12 cellular contexts compared by ENCODE assay signal in genomic region chr4:139144911-139145551, GRCh38. TPM values are rescaled to one million over a fixed set of nuclear protein-coding genes. Genes with fewer than 3 reads are reported as not detected.
A peak's percentile ranks its signal among the peaks of the same experiment; 100 is the strongest.
DNase-seq lines count a peak whose midpoint lies in the region; ATAC-seq and TF ChIP-seq lines count a peak whose summit lies in the region.
"Had no signal": no experiment of that assay in that cellular context is flagged by ENCODE, and none has a peak within 500 bp of the region (broad histone marks: within the 10 kb centered on the region; RNA-seq: fewer than 3 reads in every experiment).

No MANE protein-coding gene starts in this region.

- no peaks in the 10 kb centered on the region for H3K9me3 Mint-ChIP-seq in natural killer cell
- H3K9me3 Mint-ChIP-seq in natural killer cell treated with Interleukin-12 subunit alpha and Interleukin-12 subunit beta and Interleukin-15 and Interleukin-18, amount 100 ng/mL, for 72 hours: no peaks in the 10 kb centered on the region

- H3K27me3 Mint-ChIP-seq in natural killer cell (ENCODE audit: low read depth in 2 of 2): no peaks in the 10 kb centered on the region
- H3K27me3 Mint-ChIP-seq in natural killer cell treated with Interleukin-12 subunit alpha and Interleukin-12 subunit beta and Interleukin-15 and Interleukin-18, amount 100 ng/mL, for 72 hours: no peaks in the 10 kb centered on the region

- no peak overlapping the region for H3K27ac Mint-ChIP-seq in natural killer cell
- no peak overlapping the region for H3K27ac Mint-ChIP-seq in natural killer cell treated with Interleukin-12 subunit alpha and Interleukin-12 subunit beta and Interleukin-15 and Interleukin-18, amount 100 ng/mL, for 72 hours
- H3K27ac Mint-ChIP-seq: activated naive CD8-positive, alpha-beta T cell treated with anti-CD3 and anti-CD28 coated beads, Interleukin-2, amount 10 ng/mL, durations not matched to agents 7 days and 5 days had no signal

- no peak overlapping the region for H3K4me3 Mint-ChIP-seq in natural killer cell
- no peak overlapping the region for H3K4me3 Mint-ChIP-seq in natural killer cell treated with Interleukin-12 subunit alpha and Interleukin-12 subunit beta and Interleukin-15 and Interleukin-18, amount 100 ng/mL, for 72 hours
- H3K4me3 Mint-ChIP-seq: activated naive CD8-positive, alpha-beta T cell treated with anti-CD3 and anti-CD28 coated beads, Interleukin-2, amount 10 ng/mL, durations not matched to agents 7 days and 5 days had no signal

- TF ChIP-seq CTCF in natural killer cell (IDR thresholded peaks at IDR 0.05) (no peak), GM13976 (IDR thresholded peaks at IDR 0.05; ENCODE audit: borderline replicate concordance, control extremely low read depth, extremely low read depth, insufficient read depth, missing control alignments) (no peak)

- in situ Hi-C loops in GM13976 (cut with MboI; ENCODE audit: low sequenced_read_pairs, unreplicated experiment): no loop called here

- peak in 2 of 3 donors; percentile 10 to 36 for ATAC-seq in natural killer cell
- ATAC-seq in natural killer cell treated with Interleukin-12 subunit alpha and Interleukin-12 subunit beta and Interleukin-15 and Interleukin-18, amount 100 ng/mL, for 72 hours: no peak

- intact Hi-C loops in natural killer cell (cut with micrococcal nuclease): no loop called here

- peaks cover 42 to 60% of the 10 kb centered on the region in 2 donors for H3K4me1 Mint-ChIP-seq in natural killer cell
- peaks cover 35 to 38% of the 10 kb centered on the region in 2 donors for H3K4me1 Mint-ChIP-seq in natural killer cell treated with Interleukin-12 subunit alpha and Interleukin-12 subunit beta and Interleukin-15 and Interleukin-18, amount 100 ng/mL, for 72 hours (ENCODE audit: low read depth in 2 of 2)

- H3K36me3 Mint-ChIP-seq in natural killer cell: no peaks in the 10 kb centered on the region
- peaks cover 5% of the 10 kb centered on the region for H3K36me3 Mint-ChIP-seq in natural killer cell treated with Interleukin-12 subunit alpha and Interleukin-12 subunit beta and Interleukin-15 and Interleukin-18, amount 100 ng/mL, for 72 hours

- no peak for DNase-seq in natural killer cell
- no peak for DNase-seq in natural killer cell treated with Interleukin-12 subunit alpha and Interleukin-12 subunit beta and Interleukin-15 and Interleukin-18, amount 100 ng/mL, for 72 hours (ENCODE audit: low spot score)
- DNase-seq in SHP77 treated with DMSO at 0.1 percent for 48 hours (lab: John Stamatoyannopoulos, UW): peak; percentile 4
- peak; percentile 28 for DNase-seq in kidney tubule cell (ENCODE audit: low spot score)
- DNase-seq in GM13976 (ENCODE audit: low spot score): no peak
- DNase-seq in activated T-cell treated with anti-CD3 and anti-CD28 coated beads for 4 hours: no peak
- DNase-seq in stimulated activated CD4-positive, alpha-beta T cell treated with anti-CD3 and anti-CD28 coated beads, Interleukin-4, amount 100 ng/mL, for 1 hour: no peak
- no peak for DNase-seq in cortex of kidney (lab: John Stamatoyannopoulos, UW)
- DNase-seq: activated naive CD8-positive, alpha-beta T cell treated with anti-CD3 and anti-CD28 coated beads, Interleukin-2, amount 10 ng/mL, durations not matched to agents 7 days and 5 days; effector CD8-positive, alpha-beta T cell; NCI-H774; T-helper 1 cell had no signal

RNA-seq across cellular contexts. Expression of gene ELF2, which starts 32.0 kb away (rescaled TPM):
- total RNA-seq in natural killer cell: 100 to 1,000 TPM in 2 of 3 donors, 10 to 100 TPM in 1; 93.7 to 115 (median 114) TPM
- total RNA-seq in natural killer cell treated with Interleukin-12 subunit alpha and Interleukin-12 subunit beta and Interleukin-15 and Interleukin-18, amount 100 ng/mL, for 72 hours: 10 to 100 TPM; 39.7 to 46.2 TPM

Comparison
In these comparisons a context has a peak if more than half of its experiments do, and no peak if none do; other contexts are left out.
1. ATAC-seq: peak in natural killer cell (2 of 3); none in natural killer cell treated with Interleukin-12 subunit alpha and Interleukin-12 subunit beta and Interleukin-15 and Interleukin-18, amount 100 ng/mL, for 72 hours (0 of 2).
2. DNase-seq: peak in SHP77 treated with DMSO at 0.1 percent for 48 hours (single experiment) and kidney tubule cell (single experiment); none in natural killer cell (single experiment), natural killer cell treated with Interleukin-12 subunit alpha and Interleukin-12 subunit beta and Interleukin-15 and Interleukin-18, amount 100 ng/mL, for 72 hours (single experiment), GM13976 (single experiment), activated T-cell treated with anti-CD3 and anti-CD28 coated beads for 4 hours (single experiment), stimulated activated CD4-positive, alpha-beta T cell treated with anti-CD3 and anti-CD28 coated beads, Interleukin-4, amount 100 ng/mL, for 1 hour (single experiment) and cortex of kidney (single experiment).